1 cellular context compared by ENCODE assay signal in the genomic region with DNA sequence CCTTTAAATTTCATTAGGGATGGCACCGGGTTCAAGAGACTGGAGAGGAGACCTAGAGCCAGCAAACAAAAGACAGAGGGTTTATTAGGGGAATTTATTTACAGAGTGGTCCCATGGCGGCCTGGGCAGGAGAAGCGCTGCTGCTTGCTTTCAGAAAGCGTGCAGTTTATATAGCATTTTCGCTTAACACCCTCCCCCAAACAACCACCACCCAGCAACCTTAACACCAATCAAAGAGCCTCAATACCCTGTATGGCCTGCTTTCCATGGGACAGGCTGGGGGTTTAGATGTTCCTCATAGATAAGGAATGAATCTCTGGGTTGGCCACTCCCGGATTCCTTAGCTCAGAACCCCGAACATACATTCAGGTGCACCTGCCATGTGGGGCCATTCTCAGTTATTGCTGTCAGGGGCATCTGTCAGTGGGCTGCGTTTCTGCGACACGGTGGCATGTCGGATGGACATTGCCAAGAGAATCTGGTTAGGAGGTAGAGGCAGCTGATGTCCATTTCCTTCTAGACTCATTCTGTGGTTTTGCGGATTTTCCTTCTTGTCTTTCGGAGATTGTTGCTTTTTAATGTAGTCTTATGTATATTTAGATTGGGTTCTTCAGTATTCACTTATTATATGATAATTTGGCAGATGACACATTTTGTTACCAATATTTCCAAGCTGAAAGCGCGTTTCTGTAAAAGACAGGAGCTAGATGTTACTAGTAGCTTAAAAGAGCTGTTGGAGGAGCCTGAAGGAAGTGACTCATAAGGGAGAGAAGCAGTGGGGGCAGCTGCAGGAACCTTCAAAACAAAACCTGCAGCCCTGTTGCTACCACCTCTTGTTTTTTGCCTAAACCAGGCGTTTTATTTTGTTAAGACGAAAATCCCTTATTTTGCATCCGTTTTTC.
TF ChIP-seq lines count a peak whose summit lies in the region.

No MANE protein-coding gene starts in this region.

TF ChIP-seq in K562, 482 proteins besides CTCF, POLR2A, EP300 and RAD21 (continued from another document and continues in another):
- 0 out of 2 replicates have a peak, but pooled peaks have one; percentile 43 for TF ChIP-seq ETV5 (CRISPR knock-in tag; IDR thresholded peaks at IDR 0.05; ENCODE audit: low read depth)
- TF ChIP-seq, protein P1, sequence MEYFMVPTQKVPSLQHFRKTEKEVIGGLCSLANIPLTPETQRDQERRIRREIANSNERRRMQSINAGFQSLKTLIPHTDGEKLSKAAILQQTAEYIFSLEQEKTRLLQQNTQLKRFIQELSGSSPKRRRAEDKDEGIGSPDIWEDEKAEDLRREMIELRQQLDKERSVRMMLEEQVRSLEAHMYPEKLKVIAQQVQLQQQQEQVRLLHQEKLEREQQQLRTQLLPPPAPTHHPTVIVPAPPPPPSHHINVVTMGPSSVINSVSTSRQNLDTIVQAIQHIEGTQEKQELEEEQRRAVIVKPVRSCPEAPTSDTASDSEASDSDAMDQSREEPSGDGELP (CRISPR knock-in tag; IDR thresholded peaks at IDR 0.05; ENCODE audit: borderline replicate concordance), result 0 out of 2 replicates have a peak, but pooled peaks have one; percentile 18
- TF ChIP-seq, protein P2, sequence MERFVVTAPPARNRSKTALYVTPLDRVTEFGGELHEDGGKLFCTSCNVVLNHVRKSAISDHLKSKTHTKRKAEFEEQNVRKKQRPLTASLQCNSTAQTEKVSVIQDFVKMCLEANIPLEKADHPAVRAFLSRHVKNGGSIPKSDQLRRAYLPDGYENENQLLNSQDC (CRISPR knock-in tag; IDR thresholded peaks at IDR 0.05), result no peak
- TF ChIP-seq, protein P3, sequence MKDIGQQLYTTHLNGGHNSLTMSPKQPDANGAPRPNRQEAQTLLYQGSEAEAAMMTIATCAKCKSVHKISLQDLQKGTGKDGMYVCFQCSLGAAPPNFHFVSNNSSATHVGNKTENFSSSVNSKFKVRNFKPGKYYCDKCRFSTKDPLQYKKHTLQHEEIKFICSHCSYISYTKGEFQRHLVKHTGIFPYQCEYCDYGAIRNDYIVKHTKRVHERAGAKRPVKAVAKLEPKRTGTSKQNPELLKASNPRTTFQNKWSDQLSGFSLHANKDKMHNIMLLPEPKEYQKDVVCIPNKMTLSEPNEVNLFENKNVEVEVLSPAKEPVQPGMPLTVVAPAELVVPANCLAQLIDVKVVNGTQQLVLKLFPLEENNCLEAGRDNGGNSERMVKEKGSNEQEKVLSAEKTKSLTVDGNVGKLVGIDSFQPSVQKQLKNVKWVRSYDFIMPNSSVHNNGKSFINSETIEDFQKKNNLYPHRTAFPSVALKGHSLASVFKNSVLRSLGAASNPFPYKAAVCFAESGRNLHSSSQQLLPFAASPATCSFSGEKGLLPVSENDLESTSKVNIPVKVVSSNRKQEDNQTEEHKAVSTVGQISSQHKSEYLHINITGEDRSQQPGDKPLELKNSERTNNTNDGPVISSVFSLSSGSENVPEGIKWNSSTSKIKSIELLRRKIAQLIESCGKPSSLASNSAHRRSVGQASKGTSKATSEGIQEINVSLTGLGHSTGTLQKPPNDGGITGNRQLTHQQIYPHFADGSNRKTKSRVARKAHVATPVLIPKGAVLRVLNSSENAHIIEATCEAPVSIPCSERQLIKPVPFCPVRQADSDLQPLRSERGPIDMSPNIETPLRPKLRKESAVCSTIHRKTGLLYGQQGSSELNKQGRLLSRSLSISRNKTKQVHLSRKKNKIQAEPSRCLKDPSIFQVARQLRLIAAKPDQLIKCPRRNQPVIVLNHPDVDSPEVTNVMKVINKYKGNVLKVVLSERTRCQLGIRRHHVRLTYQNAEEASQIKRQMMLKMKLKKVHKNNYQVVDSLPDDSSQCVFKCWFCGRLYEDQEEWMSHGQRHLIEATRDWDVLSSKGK (CRISPR knock-in tag; IDR thresholded peaks at IDR 0.05), result no peak
- TF ChIP-seq, protein P4, sequence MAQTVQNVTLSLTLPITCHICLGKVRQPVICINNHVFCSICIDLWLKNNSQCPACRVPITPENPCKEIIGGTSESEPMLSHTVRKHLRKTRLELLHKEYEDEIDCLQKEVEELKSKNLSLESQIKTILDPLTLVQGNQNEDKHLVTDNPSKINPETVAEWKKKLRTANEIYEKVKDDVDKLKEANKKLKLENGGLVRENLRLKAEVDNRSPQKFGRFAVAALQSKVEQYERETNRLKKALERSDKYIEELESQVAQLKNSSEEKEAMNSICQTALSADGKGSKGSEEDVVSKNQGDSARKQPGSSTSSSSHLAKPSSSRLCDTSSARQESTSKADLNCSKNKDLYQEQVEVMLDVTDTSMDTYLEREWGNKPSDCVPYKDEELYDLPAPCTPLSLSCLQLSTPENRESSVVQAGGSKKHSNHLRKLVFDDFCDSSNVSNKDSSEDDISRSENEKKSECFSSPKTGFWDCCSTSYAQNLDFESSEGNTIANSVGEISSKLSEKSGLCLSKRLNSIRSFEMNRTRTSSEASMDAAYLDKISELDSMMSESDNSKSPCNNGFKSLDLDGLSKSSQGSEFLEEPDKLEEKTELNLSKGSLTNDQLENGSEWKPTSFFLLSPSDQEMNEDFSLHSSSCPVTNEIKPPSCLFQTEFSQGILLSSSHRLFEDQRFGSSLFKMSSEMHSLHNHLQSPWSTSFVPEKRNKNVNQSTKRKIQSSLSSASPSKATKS (CRISPR knock-in tag; IDR thresholded peaks at IDR 0.05), result no peak
- TF ChIP-seq HMGN3 (IDR thresholded peaks at IDR 0.05; ENCODE audit: borderline replicate concordance, extremely low read depth, insufficient read length, low read depth, low read length), result no peak
- no peak for TF ChIP-seq MAFK (IDR thresholded peaks at IDR 0.05; ENCODE audit: low read length)
- no peak for TF ChIP-seq NFIC (IDR thresholded peaks at IDR 0.05)
- TF ChIP-seq ADNP (tag; IDR thresholded peaks at IDR 0.05), result no peak
- no peak for TF ChIP-seq NR2C1 (IDR thresholded peaks at IDR 0.05)
- TF ChIP-seq NR2C1 (tag; IDR thresholded peaks at IDR 0.05), result no peak
- no peak for TF ChIP-seq KAT8 (IDR thresholded peaks at IDR 0.05; ENCODE audit: low read depth)
- no peak for TF ChIP-seq TCF7L2 (IDR thresholded peaks at IDR 0.05; ENCODE audit: low read depth, low read length)
- no peak for TF ChIP-seq ZNF696 (CRISPR knock-in tag; conservative IDR thresholded peaks at IDR 0.05)
- TF ChIP-seq, protein P5, sequence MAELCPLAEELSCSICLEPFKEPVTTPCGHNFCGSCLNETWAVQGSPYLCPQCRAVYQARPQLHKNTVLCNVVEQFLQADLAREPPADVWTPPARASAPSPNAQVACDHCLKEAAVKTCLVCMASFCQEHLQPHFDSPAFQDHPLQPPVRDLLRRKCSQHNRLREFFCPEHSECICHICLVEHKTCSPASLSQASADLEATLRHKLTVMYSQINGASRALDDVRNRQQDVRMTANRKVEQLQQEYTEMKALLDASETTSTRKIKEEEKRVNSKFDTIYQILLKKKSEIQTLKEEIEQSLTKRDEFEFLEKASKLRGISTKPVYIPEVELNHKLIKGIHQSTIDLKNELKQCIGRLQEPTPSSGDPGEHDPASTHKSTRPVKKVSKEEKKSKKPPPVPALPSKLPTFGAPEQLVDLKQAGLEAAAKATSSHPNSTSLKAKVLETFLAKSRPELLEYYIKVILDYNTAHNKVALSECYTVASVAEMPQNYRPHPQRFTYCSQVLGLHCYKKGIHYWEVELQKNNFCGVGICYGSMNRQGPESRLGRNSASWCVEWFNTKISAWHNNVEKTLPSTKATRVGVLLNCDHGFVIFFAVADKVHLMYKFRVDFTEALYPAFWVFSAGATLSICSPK (IDR thresholded peaks at IDR 0.05; ENCODE audit: borderline replicate concordance), result no peak
- TF ChIP-seq, protein P6, sequence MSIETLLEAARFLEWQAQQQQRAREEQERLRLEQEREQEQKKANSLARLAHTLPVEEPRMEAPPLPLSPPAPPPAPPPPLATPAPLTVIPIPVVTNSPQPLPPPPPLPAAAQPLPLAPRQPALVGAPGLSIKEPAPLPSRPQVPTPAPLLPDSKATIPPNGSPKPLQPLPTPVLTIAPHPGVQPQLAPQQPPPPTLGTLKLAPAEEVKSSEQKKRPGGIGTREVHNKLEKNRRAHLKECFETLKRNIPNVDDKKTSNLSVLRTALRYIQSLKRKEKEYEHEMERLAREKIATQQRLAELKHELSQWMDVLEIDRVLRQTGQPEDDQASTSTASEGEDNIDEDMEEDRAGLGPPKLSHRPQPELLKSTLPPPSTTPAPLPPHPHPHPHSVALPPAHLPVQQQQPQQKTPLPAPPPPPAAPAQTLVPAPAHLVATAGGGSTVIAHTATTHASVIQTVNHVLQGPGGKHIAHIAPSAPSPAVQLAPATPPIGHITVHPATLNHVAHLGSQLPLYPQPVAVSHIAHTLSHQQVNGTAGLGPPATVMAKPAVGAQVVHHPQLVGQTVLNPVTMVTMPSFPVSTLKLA (conservative IDR thresholded peaks at IDR 0.05), result peak in 1 of 2 experiments; percentile 17; a peak in 1 of 4 replicates
- TF ChIP-seq, protein P7, sequence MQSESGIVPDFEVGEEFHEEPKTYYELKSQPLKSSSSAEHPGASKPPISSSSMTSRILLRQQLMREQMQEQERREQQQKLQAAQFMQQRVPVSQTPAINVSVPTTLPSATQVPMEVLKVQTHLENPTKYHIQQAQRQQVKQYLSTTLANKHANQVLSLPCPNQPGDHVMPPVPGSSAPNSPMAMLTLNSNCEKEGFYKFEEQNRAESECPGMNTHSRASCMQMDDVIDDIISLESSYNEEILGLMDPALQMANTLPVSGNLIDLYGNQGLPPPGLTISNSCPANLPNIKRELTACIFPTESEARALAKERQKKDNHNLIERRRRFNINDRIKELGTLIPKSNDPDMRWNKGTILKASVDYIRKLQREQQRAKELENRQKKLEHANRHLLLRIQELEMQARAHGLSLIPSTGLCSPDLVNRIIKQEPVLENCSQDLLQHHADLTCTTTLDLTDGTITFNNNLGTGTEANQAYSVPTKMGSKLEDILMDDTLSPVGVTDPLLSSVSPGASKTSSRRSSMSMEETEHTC (IDR thresholded peaks at IDR 0.05), result no peak
- TF ChIP-seq CEBPB (tag; IDR thresholded peaks at IDR 0.05), result no peak
- TF ChIP-seq, protein P8, sequence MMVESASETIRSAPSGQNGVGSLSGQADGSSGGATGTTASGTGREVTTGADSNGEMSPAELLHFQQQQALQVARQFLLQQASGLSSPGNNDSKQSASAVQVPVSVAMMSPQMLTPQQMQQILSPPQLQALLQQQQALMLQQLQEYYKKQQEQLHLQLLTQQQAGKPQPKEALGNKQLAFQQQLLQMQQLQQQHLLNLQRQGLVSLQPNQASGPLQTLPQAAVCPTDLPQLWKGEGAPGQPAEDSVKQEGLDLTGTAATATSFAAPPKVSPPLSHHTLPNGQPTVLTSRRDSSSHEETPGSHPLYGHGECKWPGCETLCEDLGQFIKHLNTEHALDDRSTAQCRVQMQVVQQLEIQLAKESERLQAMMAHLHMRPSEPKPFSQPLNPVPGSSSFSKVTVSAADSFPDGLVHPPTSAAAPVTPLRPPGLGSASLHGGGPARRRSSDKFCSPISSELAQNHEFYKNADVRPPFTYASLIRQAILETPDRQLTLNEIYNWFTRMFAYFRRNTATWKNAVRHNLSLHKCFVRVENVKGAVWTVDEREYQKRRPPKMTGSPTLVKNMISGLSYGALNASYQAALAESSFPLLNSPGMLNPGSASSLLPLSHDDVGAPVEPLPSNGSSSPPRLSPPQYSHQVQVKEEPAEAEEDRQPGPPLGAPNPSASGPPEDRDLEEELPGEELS (CRISPR knock-in tag; IDR thresholded peaks at IDR 0.05; ENCODE audit: borderline replicate concordance), result no peak
- TF ChIP-seq GTF2E2 (tag; IDR thresholded peaks at IDR 0.05), result 0 out of 2 replicates have a peak, but pooled peaks have one; percentile 26
- no peak for TF ChIP-seq NR4A1 (CRISPR knock-in tag; IDR thresholded peaks at IDR 0.05)
- TF ChIP-seq NR4A1 (tag; IDR thresholded peaks at IDR 0.05), result no peak
- 0 out of 2 replicates have a peak, but pooled peaks have one; percentile 15 for TF ChIP-seq JUN (IDR thresholded peaks at IDR 0.05; ENCODE audit: borderline replicate concordance, low read depth, low read length)
- no peak for TF ChIP-seq JUN (CRISPR knock-in tag; IDR thresholded peaks at IDR 0.05; ENCODE audit: borderline replicate concordance)
- TF ChIP-seq PTTG1 (tag; IDR thresholded peaks at IDR 0.05; ENCODE audit: low read depth), result no peak
- 0 out of 2 replicates have a peak, but pooled peaks have one; percentile 42 for TF ChIP-seq DPF2 (IDR thresholded peaks at IDR 0.05)
- TF ChIP-seq DACH1 (IDR thresholded peaks at IDR 0.05; ENCODE audit: partially characterized antibody), result peak; percentile 10
- no peak for TF ChIP-seq ELF4 (CRISPR knock-in tag; IDR thresholded peaks at IDR 0.05)
- no peak for TF ChIP-seq XRCC4 (IDR thresholded peaks at IDR 0.05; ENCODE audit: extremely low read depth, insufficient read depth, insufficient read length)
- TF ChIP-seq RB1 (IDR thresholded peaks at IDR 0.05; ENCODE audit: low read depth), result no peak
- TF ChIP-seq, protein P9, sequence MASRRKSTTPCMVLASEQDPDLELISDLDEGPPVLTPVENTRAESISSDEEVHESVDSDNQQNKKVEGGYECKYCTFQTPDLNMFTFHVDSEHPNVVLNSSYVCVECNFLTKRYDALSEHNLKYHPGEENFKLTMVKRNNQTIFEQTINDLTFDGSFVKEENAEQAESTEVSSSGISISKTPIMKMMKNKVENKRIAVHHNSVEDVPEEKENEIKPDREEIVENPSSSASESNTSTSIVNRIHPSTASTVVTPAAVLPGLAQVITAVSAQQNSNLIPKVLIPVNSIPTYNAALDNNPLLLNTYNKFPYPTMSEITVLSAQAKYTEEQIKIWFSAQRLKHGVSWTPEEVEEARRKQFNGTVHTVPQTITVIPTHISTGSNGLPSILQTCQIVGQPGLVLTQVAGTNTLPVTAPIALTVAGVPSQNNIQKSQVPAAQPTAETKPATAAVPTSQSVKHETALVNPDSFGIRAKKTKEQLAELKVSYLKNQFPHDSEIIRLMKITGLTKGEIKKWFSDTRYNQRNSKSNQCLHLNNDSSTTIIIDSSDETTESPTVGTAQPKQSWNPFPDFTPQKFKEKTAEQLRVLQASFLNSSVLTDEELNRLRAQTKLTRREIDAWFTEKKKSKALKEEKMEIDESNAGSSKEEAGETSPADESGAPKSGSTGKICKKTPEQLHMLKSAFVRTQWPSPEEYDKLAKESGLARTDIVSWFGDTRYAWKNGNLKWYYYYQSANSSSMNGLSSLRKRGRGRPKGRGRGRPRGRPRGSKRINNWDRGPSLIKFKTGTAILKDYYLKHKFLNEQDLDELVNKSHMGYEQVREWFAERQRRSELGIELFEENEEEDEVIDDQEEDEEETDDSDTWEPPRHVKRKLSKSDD (conservative IDR thresholded peaks at IDR 0.05; ENCODE audit: low read length), result no peak
- TF ChIP-seq ARID1B (IDR thresholded peaks at IDR 0.05), result peak; percentile 51
- TF ChIP-seq MCM3 (IDR thresholded peaks at IDR 0.05), result no peak
- TF ChIP-seq CEBPG (CRISPR knock-in tag; IDR thresholded peaks at IDR 0.05), result no peak
- no peak for TF ChIP-seq CEBPG (tag; conservative IDR thresholded peaks at IDR 0.05 in 1 of 2, IDR thresholded peaks at IDR 0.05 in 1 of 2)
- no peak for TF ChIP-seq ELF1 (tag; IDR thresholded peaks at IDR 0.05)
- TF ChIP-seq LARP7 (IDR thresholded peaks at IDR 0.05), result no peak
- TF ChIP-seq ZNF224 (CRISPR knock-in tag; IDR thresholded peaks at IDR 0.05), result no peak
- TF ChIP-seq PHF8 (IDR thresholded peaks at IDR 0.05; ENCODE audit: borderline replicate concordance, low read length), result no peak
- no peak for TF ChIP-seq HLTF (IDR thresholded peaks at IDR 0.05)
- TF ChIP-seq MTA2 (IDR thresholded peaks at IDR 0.05; ENCODE audit: low read depth), result no peak
- TF ChIP-seq EZH2 (IDR thresholded peaks at IDR 0.05; ENCODE audit: borderline replicate concordance, low read depth, low read length), result no peak
